In the genomic region with DNA sequence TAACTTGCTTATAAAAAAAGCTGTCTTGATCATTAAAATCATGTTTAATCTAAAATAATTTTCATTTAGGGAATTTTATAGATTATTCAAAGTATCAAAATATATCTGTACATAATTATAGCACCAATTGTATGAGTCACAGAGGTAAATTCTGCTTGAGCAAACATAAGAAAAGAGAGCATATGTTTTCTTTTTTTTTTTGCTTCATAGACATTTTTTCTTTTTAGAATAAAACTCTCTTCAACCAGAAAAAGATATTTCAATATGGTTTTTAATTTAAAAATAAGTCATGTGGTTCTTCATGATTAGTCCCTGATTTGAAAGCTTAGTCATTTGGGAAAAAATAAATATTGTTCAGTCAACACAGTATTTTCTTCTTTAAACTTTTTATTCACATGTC, we compare ENCODE assay signal across 7 cellular contexts.
A peak's percentile ranks its signal among the peaks of the same experiment; 100 is the strongest.
DNase-seq lines count a peak whose midpoint lies in the region; ATAC-seq, FAIRE-seq and TF ChIP-seq lines count a peak whose summit lies in the region.
"Not testable (repeated sequence)": the region's sequence is repeated elsewhere in the genome, so short reads cannot be mapped to it uniquely, and the experiment has no call there.

No MANE protein-coding gene starts in this region.

- H3K4me3 ChIP-seq in A549; K562; kidney (ENCODE audit: low read length in 2 of 2); pancreas: not testable (repeated sequence)

- DNase-seq in A549 (ENCODE audit: low read depth in 1 of 2, low spot score in 1 of 2); RCC 7860 (ENCODE audit: low spot score); K562 (ENCODE audit: extremely low read depth in 1 of 4, low spot score in 3 of 4); kidney; pancreas: not testable (repeated sequence)

- H3K4me1 ChIP-seq in A549; K562 (replicated peaks in 1 of 2; ENCODE audit: control insufficient read depth in 2 of 2, insufficient read depth in 2 of 2, low read length in 2 of 2); kidney (ENCODE audit: control insufficient read depth in 1 of 2, insufficient read depth in 1 of 2, low read depth in 1 of 2, low read length in 2 of 2); pancreas: not testable (repeated sequence)

- not testable (repeated sequence) for H2AFZ ChIP-seq in K562 (ENCODE audit: low read depth, low read length)

- BruUV-seq in K562 (replicated peaks; lab: Mats Ljungman, UMichigan), result not testable (repeated sequence)

- intact Hi-C loops in K562 (cut with micrococcal nuclease); kidney (cut with DNase I); pancreas (cut with DNase I): not testable (repeated sequence)

- not testable (repeated sequence) for H3K79me2 ChIP-seq in K562 (ENCODE audit: control insufficient read depth, insufficient read depth, low read length)

- CTCF ChIA-PET in A549 (lab: Yijun Ruan, JAX); K562 (lab: Yijun Ruan, JAX; ENCODE audit: low intra/inter-chr PET ratio): not testable (repeated sequence)

- H3K36me3 ChIP-seq in K562 (ENCODE audit: control insufficient read depth, insufficient read depth, low read length); kidney (ENCODE audit: control insufficient read depth in 1 of 2, insufficient read depth in 2 of 2, low read length in 2 of 2); pancreas: not testable (repeated sequence)

- in situ Hi-C loops in K562 (cut with MboI), result not testable (repeated sequence)

- POLR2A ChIA-PET in A549 (lab: Yijun Ruan, JAX); K562 (lab: Yijun Ruan, JAX): not testable (repeated sequence)

- not testable (repeated sequence) for H3K9me3 ChIP-seq in A549; K562 (replicated peaks; ENCODE audit: control insufficient read depth, insufficient read depth, low read depth, low read length); kidney (ENCODE audit: control insufficient read depth in 1 of 2, low read length in 2 of 2); pancreas

- FAIRE-seq in A549 (lab: Jason Lieb, UNC); K562 (lab: Jason Lieb, UNC): not testable (repeated sequence)
- FAIRE-seq in G401.6 (lab: Jason Lieb, UNC), result peak; percentile 67
- FAIRE-seq in RCC 7860 (lab: Jason Lieb, UNC), result peak; percentile 62
- FAIRE-seq in endometrium (lab: Jason Lieb, UNC), result peak; percentile 72
- peak; percentile 56 for FAIRE-seq in kidney (lab: Jason Lieb, UNC)
- peak; percentile 79 for FAIRE-seq in pancreas (lab: Jason Lieb, UNC)

- H3K9me1 ChIP-seq in K562 (ENCODE audit: control insufficient read depth, insufficient read depth, low read length), result not testable (repeated sequence)

- TF ChIP-seq CTCF in A549 (IDR thresholded peaks at IDR 0.05); K562 (IDR thresholded peaks at IDR 0.05 in 2 of 3, conservative IDR thresholded peaks at IDR 0.05 in 1 of 3; ENCODE audit: insufficient read depth in 2 of 3, low read depth in 1 of 3, low read length in 3 of 3); kidney (IDR thresholded peaks at IDR 0.05; ENCODE audit: borderline replicate concordance, extremely low read depth, insufficient read depth); pancreas (IDR thresholded peaks at IDR 0.05): not testable (repeated sequence)

- not testable (repeated sequence) for H3K27ac ChIP-seq in A549; K562 (ENCODE audit: extremely low read depth, low read depth, low read length); kidney (ENCODE audit: low read depth in 2 of 2, low read length in 2 of 2); pancreas

- not testable (repeated sequence) for ATAC-seq in A549, K562, pancreas

- not testable (repeated sequence) for H4K20me1 ChIP-seq in K562 (replicated peaks; ENCODE audit: control insufficient read depth, insufficient read depth, low read length)

- not testable (repeated sequence) for H3K27me3 ChIP-seq in K562 (ENCODE audit: control insufficient read depth in 2 of 2, insufficient read depth in 2 of 2, low read length in 2 of 2); pancreas

- not testable (repeated sequence) for H3K9ac ChIP-seq in K562 (ENCODE audit: insufficient read depth in 1 of 2, low read depth in 2 of 2, low read length in 2 of 2); kidney (ENCODE audit: low read length in 2 of 2)

- not testable (repeated sequence) for H3K4me2 ChIP-seq in A549; K562 (ENCODE audit: insufficient read depth, low read length)

- not testable (repeated sequence) for TF ChIP-seq POLR2A in A549 (IDR thresholded peaks at IDR 0.05; ENCODE audit: low read length); K562 (conservative IDR thresholded peaks at IDR 0.05)

- TF ChIP-seq RAD21 in A549 (conservative IDR thresholded peaks at IDR 0.05 in 1 of 2, IDR thresholded peaks at IDR 0.05 in 1 of 2); K562 (CRISPR knock-in tag; conservative IDR thresholded peaks at IDR 0.05 in 1 of 2, IDR thresholded peaks at IDR 0.05 in 1 of 2): not testable (repeated sequence)

- TF ChIP-seq EP300 in A549 (IDR thresholded peaks at IDR 0.05); K562 (IDR thresholded peaks at IDR 0.05; ENCODE audit: low read length): not testable (repeated sequence)

TF ChIP-seq in A549, 52 proteins besides CTCF, POLR2A, EP300 and RAD21:
- peak; percentile 23 for TF ChIP-seq MAFK (IDR thresholded peaks at IDR 0.05; ENCODE audit: partially characterized antibody)

TF ChIP-seq in K562, 482 proteins besides CTCF, POLR2A, EP300 and RAD21:
- TF ChIP-seq MAFG (tag; conservative IDR thresholded peaks at IDR 0.05), result 0 out of 2 replicates have a peak, but pooled peaks have one; percentile 9
- TF ChIP-seq ZNF316 (IDR thresholded peaks at IDR 0.05), result peak; percentile 50; the same call in 1 of the 2 replicates
